Comparison of ENCODE assay signal across 26 cellular contexts in genomic region chr3:41162541-41162940, GRCh38.
"Had no signal": no experiment of that assay in that cellular context is flagged by ENCODE, and none has a peak within 500 bp of the region (broad histone marks: within the 10 kb centered on the region; RNA-seq: fewer than 3 reads in every experiment).

No MANE protein-coding gene starts in this region.

- ATAC-seq: heart right ventricle; left lung; lower lobe of right lung; naive thymus-derived CD8-positive, alpha-beta T cell; stimulated activated memory B cell treated with anti-CD40 and anti-IgM and Interleukin-4, amounts not matched to agents 10 μg/mL and 1 μg/mL and 100 μg/mL, for 72 hours; stimulated activated naive CD8-positive, alpha-beta T cell treated with anti-CD3 and anti-CD28 coated beads, Interleukin-15, Interleukin-2, amounts not matched to agents 100 U/mL and 50 U/mL, for 24 hours had no signal

- DNase-seq: heart right ventricle; islet precursor cell; left lung; lower lobe of right lung; mammary epithelial cell; mesenchymal stem cell; naive thymus-derived CD8-positive, alpha-beta T cell; occipital lobe; sigmoid colon; small intestine; spleen; stimulated activated CD4-positive, alpha-beta T cell treated with anti-CD3 and anti-CD28 coated beads, Interleukin-2, amount 100 ng/mL, for 48 hours; stimulated activated CD4-positive, alpha-beta T cell treated with anti-CD3 and anti-CD28 coated beads, Interleukin-4, amount 100 ng/mL, for 4 hours; stimulated activated CD8-positive, alpha-beta memory T cell treated with anti-CD3 and anti-CD28 coated beads, Interleukin-4, amount 100 ng/mL, for 48 hours; stimulated activated naive CD8-positive, alpha-beta T cell treated with anti-CD3 and anti-CD28 coated beads, Interleukin-15, Interleukin-2, amounts not matched to agents 100 U/mL and 50 U/mL, for 24 hours; stomach; testis; thyroid gland; transverse colon; upper lobe of left lung had no signal

- H3K36me3 ChIP-seq: heart right ventricle, left lung, lower lobe of right lung, neutrophil, right atrium auricular region, sigmoid colon, spleen, stomach, thyroid gland, transverse colon, upper lobe of left lung, vagina had no signal

- H3K9me3 ChIP-seq: heart right ventricle, left lung, lower lobe of right lung, neutrophil, right atrium auricular region, sigmoid colon, spleen, stomach, testis, thyroid gland, transverse colon, upper lobe of left lung, vagina had no signal

- H3K27ac ChIP-seq: heart right ventricle, hepatocyte, left lung, lower lobe of right lung, neutrophil, parathyroid adenoma, right atrium auricular region, spleen, stomach, testis, thyroid gland, upper lobe of left lung, vagina had no signal

- H3K27me3 ChIP-seq: heart right ventricle, hepatocyte, left lung, right atrium auricular region, sigmoid colon, stomach, testis, thyroid gland, transverse colon, upper lobe of left lung, vagina had no signal

- H3K4me1 ChIP-seq: heart right ventricle, parathyroid adenoma, right atrium auricular region, testis, thyroid gland, vagina had no signal

- H3K4me3 ChIP-seq: heart right ventricle, hepatocyte, left lung, lower lobe of right lung, right atrium auricular region, sigmoid colon, spleen, stomach, testis, thyroid gland, transverse colon, upper lobe of left lung, vagina had no signal
